Comparison of ENCODE assay signal across 10 cellular contexts in genomic region chr19:34757441-34757840, GRCh38.
"Had no signal": no experiment of that assay in that cellular context is flagged by ENCODE, and none has a peak within 500 bp of the region (broad histone marks: within the 10 kb centered on the region; RNA-seq: fewer than 3 reads in every experiment).

No MANE protein-coding gene starts in this region.

- DNase-seq: GM23248, GOT3, H7, KBM-7 had no signal

- H3K4me3 ChIP-seq: GM23248, HAP-1 had no signal

- H3K4me1 ChIP-seq: HAP-1 had no signal

- H3K27ac ChIP-seq: GM23248, HL-60, KMS-11 had no signal

- H3K4me2 ChIP-seq: KMS-11 had no signal

- FAIRE-seq: HepG2 had no signal

- H3K9ac ChIP-seq: GM23248, KMS-11 had no signal

- H3K27ac Mint-ChIP-seq: IgD-negative memory B cell had no signal

- H3K36me3 ChIP-seq: HAP-1 had no signal

- ATAC-seq: HCT116, HepG2 had no signal
